15 cellular contexts compared by ENCODE assay signal in the genomic region with DNA sequence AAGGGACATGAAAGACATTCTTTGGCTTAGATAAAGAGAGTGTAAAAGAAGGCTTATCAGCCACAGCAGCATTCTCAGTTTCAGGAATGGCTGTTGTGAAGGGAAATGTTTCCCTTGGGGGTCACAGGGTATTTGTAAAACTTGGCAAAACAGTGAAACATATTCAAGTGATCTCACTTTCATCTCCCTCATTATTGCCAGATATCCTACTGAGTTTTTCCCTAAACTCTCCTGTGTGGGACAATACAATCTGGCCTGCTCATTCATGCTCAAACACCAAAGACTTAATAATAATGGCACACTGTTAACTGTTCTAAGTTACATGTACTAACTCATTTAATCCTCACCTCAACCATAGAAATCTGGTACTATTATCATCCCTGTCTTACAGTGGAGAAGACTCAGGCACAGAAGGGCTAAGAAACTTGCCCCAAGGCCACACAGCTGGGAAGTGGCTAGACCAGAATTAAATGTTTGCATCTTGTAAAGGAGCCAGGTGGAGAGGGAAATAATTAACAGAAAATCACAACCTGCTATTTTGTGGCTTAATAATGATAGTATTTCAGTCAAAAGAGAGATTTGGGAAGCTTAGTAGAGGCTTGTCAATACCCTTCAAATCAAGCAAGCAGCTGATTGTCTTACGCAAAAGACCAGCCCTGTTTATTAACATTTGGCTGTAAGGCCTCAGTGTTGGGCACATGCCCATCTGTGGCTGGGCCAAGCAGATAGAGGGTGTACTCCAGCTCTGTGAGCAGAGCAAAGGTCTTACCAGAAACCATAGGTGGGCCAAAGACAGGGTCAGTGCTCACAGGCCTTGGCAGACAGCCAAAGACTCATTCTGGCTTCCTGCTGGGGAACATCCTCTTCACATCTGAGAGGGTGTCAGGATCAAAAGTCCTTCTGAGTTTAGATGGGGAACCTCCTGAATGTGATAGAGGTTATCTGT. TPM values are rescaled to one million over a fixed set of nuclear protein-coding genes. Genes with fewer than 3 reads are reported as not detected.
DNase-seq lines count a peak whose midpoint lies in the region; ATAC-seq, FAIRE-seq and TF ChIP-seq lines count a peak whose summit lies in the region.
"Had no signal": no experiment of that assay in that cellular context is flagged by ENCODE, and none has a peak within 500 bp of the region (broad histone marks: within the 10 kb centered on the region; RNA-seq: fewer than 3 reads in every experiment).

No MANE protein-coding gene starts in this region.

- no peaks in the 10 kb centered on the region for H3K9me3 ChIP-seq in breast epithelium
- H3K9me3 ChIP-seq in GM12878 (replicated peaks; ENCODE audit: control insufficient read depth, insufficient read depth, low read length), result no peaks in the 10 kb centered on the region
- H3K9me3 ChIP-seq: esophagus squamous epithelium, uterus had no signal

- in situ Hi-C loops in GM12878 (cut with MboI), result loop anchor here (5.0 kb wide), 1 partner anchor 1223 kb away; no protein-coding TSS in a partner anchor

- H3K27ac ChIP-seq in breast epithelium (peak overlapping the region; percentile 28 to 40), GM12878 (ENCODE audit: control insufficient read depth, insufficient read depth) (no peak overlapping the region)
- H3K27ac ChIP-seq: esophagus squamous epithelium, uterus had no signal

- no peak for TF ChIP-seq EP300 in GM12878 (IDR thresholded peaks at IDR 0.05; ENCODE audit: borderline replicate concordance in 1 of 2, control insufficient read depth in 1 of 2, low read depth in 2 of 2, low read length in 2 of 2)

- DNase-seq in breast epithelium (ENCODE audit: low spot score in 2 of 2) (no peak), MCF 10A (ENCODE audit: unreplicated experiment) (no peak), GM12878 (ENCODE audit: low read depth, low spot score) (no peak), kidney tubule cell (ENCODE audit: low spot score) (peak; percentile 13), H4 (ENCODE audit: low spot score) (no peak), RKO (ENCODE audit: low spot score) (no peak)
- DNase-seq in activated CD4-positive, alpha-beta memory T cell treated with anti-CD3 and anti-CD28 coated beads for 36 hours, result no peak
- DNase-seq: esophagus squamous epithelium, H7, Karpas-422, uterus had no signal

- no peak overlapping the region for H3K9ac ChIP-seq in GM12878 (ENCODE audit: control insufficient read depth, insufficient read depth, low read length)

- TF ChIP-seq CTCF in breast epithelium (IDR thresholded peaks at IDR 0.05), result no peak
- no peak for TF ChIP-seq CTCF in MCF 10A (IDR thresholded peaks at IDR 0.05; ENCODE audit: unreplicated experiment)
- TF ChIP-seq CTCF in GM12878 (IDR thresholded peaks at IDR 0.05 in 2 of 3, conservative IDR thresholded peaks at IDR 0.05 in 1 of 3; ENCODE audit: control insufficient read depth in 2 of 3, extremely low read depth in 1 of 3, insufficient read depth in 1 of 3, low read depth in 3 of 3, low read length in 3 of 3), result no peak

- POLR2A ChIA-PET in MCF 10A (lab: Yijun Ruan, JAX), result interaction anchor here (1.0 kb wide), 1 partner anchor 99 kb away, joined by 3 read pairs; the partner anchor contains the start of gene MBTPS2
- POLR2A ChIA-PET in GM12878 (lab: Charles Lee), result no interaction called here
- POLR2A ChIA-PET in activated CD4-positive, alpha-beta memory T cell treated with anti-CD3 and anti-CD28 coated beads for 36 hours (lab: Charles Lee), result no interaction called here

- H3K27me3 ChIP-seq in breast epithelium (peaks cover 0 to 39% of the 10 kb centered on the region in 2 donors), GM12878 (replicated peaks in 1 of 2; ENCODE audit: control insufficient read depth in 2 of 2, insufficient read depth in 2 of 2, low read length in 1 of 2) (no peaks in the 10 kb centered on the region)
- H3K27me3 ChIP-seq: esophagus squamous epithelium, uterus had no signal

- H3K27ac Mint-ChIP-seq in MCF 10A (ENCODE audit: low read depth, unreplicated experiment), result no peak overlapping the region
- H3K27ac Mint-ChIP-seq in activated CD4-positive, alpha-beta memory T cell treated with anti-CD3 and anti-CD28 coated beads for 36 hours, result no peak overlapping the region
- H3K27ac Mint-ChIP-seq: T-helper 1 cell treated with Interleukin-12 subunit alpha and Interleukin-12 subunit beta and Interleukin-4 antibody, amounts not matched to agents 30 μg/mL and 1 μg/mL, for 36 hours had no signal

- CTCF ChIA-PET in MCF 10A (lab: Yijun Ruan, JAX) (no interaction called here), GM12878 (lab: Yijun Ruan, JAX) (interaction anchor here (1.6 to 1.9 kb wide), 3 partner anchors 11 to 1210 kb away, joined by 6 to 7 read pairs (median 7); no protein-coding TSS in a partner anchor)
- CTCF ChIA-PET in activated CD4-positive, alpha-beta memory T cell treated with anti-CD3 and anti-CD28 coated beads for 36 hours (lab: Charles Lee), result no interaction called here

- H3K4me1 Mint-ChIP-seq in MCF 10A (ENCODE audit: insufficient read depth, unreplicated experiment), result no peaks in the 10 kb centered on the region
- H3K4me1 Mint-ChIP-seq in activated CD4-positive, alpha-beta memory T cell treated with anti-CD3 and anti-CD28 coated beads for 36 hours (ENCODE audit: low read depth), result no peaks in the 10 kb centered on the region

- H4K20me1 ChIP-seq in GM12878 (ENCODE audit: control insufficient read depth, insufficient read depth), result no peaks in the 10 kb centered on the region

- peaks cover 77% of the 10 kb centered on the region for H3K27me3 Mint-ChIP-seq in MCF 10A (ENCODE audit: insufficient read depth, unreplicated experiment)
- H3K27me3 Mint-ChIP-seq in activated CD4-positive, alpha-beta memory T cell treated with anti-CD3 and anti-CD28 coated beads for 36 hours, result peaks cover 3% of the 10 kb centered on the region

- H3K79me2 ChIP-seq in GM12878 (ENCODE audit: control insufficient read depth, insufficient read depth, low read length), result no peaks in the 10 kb centered on the region

- no peak for FAIRE-seq in GM12878 (lab: Jason Lieb, UNC)

- RAD21 ChIA-PET in GM12878 (lab: Charles Lee; ENCODE audit: unreplicated experiment), result no interaction called here

- ATAC-seq in GM12878 (peak; percentile 30), GM18867 (IDR thresholded peaks at IDR 0.05; ENCODE audit: unreplicated experiment) (no peak)

- no peak overlapping the region for H3K4me3 ChIP-seq in breast epithelium
- H3K4me3 ChIP-seq in GM12878, result no peak overlapping the region
- H3K4me3 ChIP-seq: esophagus squamous epithelium, uterus had no signal

- SMC1A ChIA-PET in GM12878 (lab: Charles Lee; ENCODE audit: uncharacterized antibody, unreplicated experiment), result interaction anchor here (1.2 kb wide), 1 partner anchor 10 kb away, joined by 3 read pairs; no protein-coding TSS in a partner anchor

- intact Hi-C loops in breast epithelium (cut with DNase I; ENCODE audit: low total_unique reads), result no loop called here
- intact Hi-C loops in MCF 10A (cut with micrococcal nuclease), result no loop called here
- intact Hi-C loops in GM12878 (cut with micrococcal nuclease; ENCODE audit: unreplicated experiment), result no loop called here
- intact Hi-C loops in activated CD4-positive, alpha-beta memory T cell treated with anti-CD3 and anti-CD28 coated beads for 36 hours (cut with micrococcal nuclease), result no loop called here

- H3K36me3 Mint-ChIP-seq in MCF 10A (ENCODE audit: insufficient read depth, unreplicated experiment), result peaks cover 5% of the 10 kb centered on the region
- H3K36me3 Mint-ChIP-seq in activated CD4-positive, alpha-beta memory T cell treated with anti-CD3 and anti-CD28 coated beads for 36 hours, result no peaks in the 10 kb centered on the region

- TF ChIP-seq RAD21 in GM12878 (IDR thresholded peaks at IDR 0.05; ENCODE audit: insufficient read depth, low read depth, low read length), result no peak

- H3K4me1 ChIP-seq in breast epithelium, result no peaks in the 10 kb centered on the region
- no peaks in the 10 kb centered on the region for H3K4me1 ChIP-seq in GM12878 (ENCODE audit: control insufficient read depth, insufficient read depth, low read length)
- H3K4me1 ChIP-seq: uterus had no signal

- H2AFZ ChIP-seq in GM12878 (ENCODE audit: control insufficient read depth, low read depth, low read length), result no peak overlapping the region

- 95% methylated on average over 1 of the region's 1 CpG for WGBS in GM12878 (ENCODE audit: insufficient coverage, insufficient replicate concordance, low lambda C conversion rate, missing lambda C conversion rate)

- no peak overlapping the region for H3K4me3 Mint-ChIP-seq in MCF 10A (ENCODE audit: unreplicated experiment)
- H3K4me3 Mint-ChIP-seq in activated CD4-positive, alpha-beta memory T cell treated with anti-CD3 and anti-CD28 coated beads for 36 hours, result no peak overlapping the region
- H3K4me3 Mint-ChIP-seq: T-helper 1 cell treated with Interleukin-12 subunit alpha and Interleukin-12 subunit beta and Interleukin-4 antibody, amounts not matched to agents 30 μg/mL and 1 μg/mL, for 36 hours had no signal

- no peaks in the 10 kb centered on the region for H3K36me3 ChIP-seq in breast epithelium
- no peaks in the 10 kb centered on the region for H3K36me3 ChIP-seq in GM12878 (ENCODE audit: control insufficient read depth in 2 of 2, insufficient read depth in 2 of 2, low read length in 1 of 2)
- H3K36me3 ChIP-seq: esophagus squamous epithelium, uterus had no signal

- no peaks in the 10 kb centered on the region for H3K9me3 Mint-ChIP-seq in MCF 10A (ENCODE audit: unreplicated experiment)
- no peaks in the 10 kb centered on the region for H3K9me3 Mint-ChIP-seq in activated CD4-positive, alpha-beta memory T cell treated with anti-CD3 and anti-CD28 coated beads for 36 hours
- H3K9me3 Mint-ChIP-seq: T-helper 1 cell treated with Interleukin-12 subunit alpha and Interleukin-12 subunit beta and Interleukin-4 antibody, amounts not matched to agents 30 μg/mL and 1 μg/mL, for 36 hours had no signal

- BruUV-seq in MCF 10A (replicated peaks; lab: Mats Ljungman, UMichigan) (no TSS peak), GM12878 (replicated peaks; lab: Mats Ljungman, UMichigan) (no TSS peak)

- no peak overlapping the region for H3K4me2 ChIP-seq in GM12878 (ENCODE audit: control insufficient read depth, insufficient read depth)

- TF ChIP-seq POLR2A in breast epithelium (IDR thresholded peaks at IDR 0.05), result no peak
- no peak for TF ChIP-seq POLR2A in GM12878 (IDR thresholded peaks at IDR 0.05; ENCODE audit: low read depth, low read length)

RNA-seq across cellular contexts. Expression of gene SMPX, which starts 17.3 kb away (rescaled TPM):
- 1 to 10 TPM in 1 of 3 donors, not detected in 2; 1.0 TPM for total RNA-seq in breast epithelium
- total RNA-seq in MCF 10A (2022), result not detected in 2 replicates
- not detected in 2 replicates for total RNA-seq in GM12878 (2013; cell fraction: nucleolus; rRNA removed)
- total RNA-seq in GM12878 (2014; rRNA removed), result not detected in 2 replicates
- not detected in 2 replicates for total RNA-seq in GM12878 (2014; rRNA removed; fragmentation: Illumina TruSeq; extraction: Trizol)
- total RNA-seq in GM12878 (2021), result not detected in 2 replicates
- not detected for polyA plus RNA-seq in GM12878 (2011; ENCODE audit: low read depth)
- 0.08 TPM in 1 of 2 replicates, not detected in the other for polyA plus RNA-seq in GM12878 (2011; rRNA removed)
- polyA plus RNA-seq in GM12878 (2011; cell fraction: cytosol; rRNA removed), result not detected in 2 replicates
- 0.22 TPM in 1 of 2 replicates, not detected in the other for polyA plus RNA-seq in GM12878 (2011; cell fraction: nucleus; rRNA removed)
- polyA plus RNA-seq in GM12878 (2012), result not detected in 2 replicates
- not detected in 2 replicates for polyA plus RNA-seq in GM12878 (2014; fragmentation: Illumina TruSeq; extraction: Trizol)
- not detected for polyA plus RNA-seq in GM12878 (2014; fragmentation: Nextera tagmentation; extraction: Ambion mirVana)
- 0.09 TPM in 1 of 2 replicates, not detected in the other for polyA plus RNA-seq in GM12878 (2014; rRNA removed)
- polyA plus RNA-seq in GM12878 (2016; fragmentation: Nextera tagmentation; extraction: Ambion mirVana), result not detected
- polyA minus RNA-seq in GM12878 (2011; rRNA and poly(A)+ RNA removed), result not detected in 2 replicates
- not detected in 2 replicates for polyA minus RNA-seq in GM12878 (2011; cell fraction: cytosol; rRNA and poly(A)+ RNA removed)
- polyA minus RNA-seq in GM12878 (2011; cell fraction: nucleus; rRNA and poly(A)+ RNA removed), result not detected in 2 replicates
- total RNA-seq in H4 (2014; rRNA removed; shearing (Covaris generic)), result 2.0 and 2.1 TPM in 2 replicates
- total RNA-seq in activated CD4-positive, alpha-beta memory T cell treated with anti-CD3 and anti-CD28 coated beads for 36 hours, result not detected
- total RNA-seq: esophagus squamous epithelium, pulmonary artery endothelial cell had no signal
- polyA plus RNA-seq: AG04450 had no signal
